17 cellular contexts compared by ENCODE assay signal in genomic region chr14:42513837-42514236, GRCh38.
"Had no signal": no experiment of that assay in that cellular context is flagged by ENCODE, and none has a peak within 500 bp of the region (broad histone marks: within the 10 kb centered on the region; RNA-seq: fewer than 3 reads in every experiment).

No MANE protein-coding gene starts in this region.

- H3K36me3 Mint-ChIP-seq: activated naive CD4-positive, alpha-beta T cell treated with anti-CD3 and anti-CD28 coated beads, Interleukin-2, amount 10 ng/mL, durations not matched to agents 7 days and 5 days; mesothelial cell of epicardium had no signal

- H3K27me3 ChIP-seq: colonic mucosa, foreskin keratinocyte, heart left ventricle, neutrophil, right atrium auricular region, thyroid gland, vagina had no signal

- H3K36me3 ChIP-seq: colonic mucosa, heart left ventricle, neutrophil, right atrium auricular region, thyroid gland, vagina, WERI-Rb-1 had no signal

- H3K4me1 Mint-ChIP-seq: activated naive CD4-positive, alpha-beta T cell treated with anti-CD3 and anti-CD28 coated beads, Interleukin-2, amount 10 ng/mL, durations not matched to agents 7 days and 5 days; mesothelial cell of epicardium had no signal

- H3K9me3 ChIP-seq: colonic mucosa, heart left ventricle, neutrophil, right atrium auricular region, thyroid gland, vagina had no signal

- H3K27ac Mint-ChIP-seq: activated CD8-positive, alpha-beta T cell treated with anti-CD3 and anti-CD28 coated beads, Interleukin-2, amount 10 ng/mL, durations not matched to agents 7 days and 5 days; activated naive CD4-positive, alpha-beta T cell treated with anti-CD3 and anti-CD28 coated beads, Interleukin-2, amount 10 ng/mL, durations not matched to agents 7 days and 5 days; mesothelial cell of epicardium had no signal

- H3K27ac ChIP-seq: colonic mucosa, foreskin keratinocyte, heart left ventricle, neutrophil, right atrium auricular region, skin epidermis, thyroid gland, vagina, WERI-Rb-1 had no signal

- H3K4me3 Mint-ChIP-seq: activated CD8-positive, alpha-beta T cell treated with anti-CD3 and anti-CD28 coated beads, Interleukin-2, amount 10 ng/mL, durations not matched to agents 7 days and 5 days; activated naive CD4-positive, alpha-beta T cell treated with anti-CD3 and anti-CD28 coated beads, Interleukin-2, amount 10 ng/mL, durations not matched to agents 7 days and 5 days; mesothelial cell of epicardium had no signal

- H3K27me3 Mint-ChIP-seq: activated naive CD4-positive, alpha-beta T cell treated with anti-CD3 and anti-CD28 coated beads, Interleukin-2, amount 10 ng/mL, durations not matched to agents 7 days and 5 days had no signal

- H3K4me3 ChIP-seq: colonic mucosa, heart left ventricle, right atrium auricular region, skin epidermis, thyroid gland, vagina had no signal

- H3K4me1 ChIP-seq: colonic mucosa, foreskin keratinocyte, heart left ventricle, right atrium auricular region, thyroid gland, vagina had no signal

- DNase-seq: activated CD4-positive, alpha-beta T cell treated with anti-CD3 and anti-CD28 coated beads for 48 hours; activated CD8-positive, alpha-beta memory T cell treated with anti-CD3 and anti-CD28 coated beads, Interleukin-2, amount 50 U/mL, for 48 hours; activated CD8-positive, alpha-beta T cell treated with anti-CD3 and anti-CD28 coated beads, Interleukin-2, amount 10 ng/mL, durations not matched to agents 7 days and 5 days; activated naive CD4-positive, alpha-beta T cell treated with anti-CD3 and anti-CD28 coated beads, Interleukin-2, amount 10 ng/mL, durations not matched to agents 7 days and 5 days; caudate nucleus; colonic mucosa; foreskin keratinocyte; heart left ventricle; kidney glomerular epithelial cell; posterior cingulate gyrus; thyroid gland; WERI-Rb-1 had no signal
